ENCODE assay signal across 1 cellular context in the genomic region with DNA sequence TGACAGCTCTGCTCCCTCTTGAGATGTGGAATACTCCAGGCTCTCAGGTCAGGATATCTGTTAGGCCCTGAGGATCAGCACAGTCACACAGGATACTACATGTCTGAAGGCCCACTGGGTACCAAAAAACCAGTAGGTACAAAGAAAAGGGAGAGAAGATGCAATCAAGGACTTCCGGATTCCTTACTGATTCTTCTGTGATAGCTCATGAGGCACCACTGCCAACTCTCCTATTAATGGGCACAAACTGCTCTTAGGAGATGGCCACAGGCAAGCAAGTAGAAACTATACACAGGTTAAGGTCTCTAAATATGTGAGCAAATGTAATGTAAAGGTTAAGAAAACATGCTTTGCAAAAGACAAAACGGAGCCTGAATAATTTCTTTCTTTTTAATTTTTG.
TF ChIP-seq lines count a peak whose summit lies in the region.

No MANE protein-coding gene starts in this region.

TF ChIP-seq in GM12878, 131 proteins besides CTCF, POLR2A, EP300 and RAD21:
- no peak for TF ChIP-seq NFIC (IDR thresholded peaks at IDR 0.05; ENCODE audit: low read depth, low read length)
- no peak for TF ChIP-seq CHD1 (IDR thresholded peaks at IDR 0.05; ENCODE audit: low read depth, low read length)
- TF ChIP-seq ASH2L (IDR thresholded peaks at IDR 0.05; ENCODE audit: borderline replicate concordance, low read depth), result no peak
- no peak for TF ChIP-seq SIN3A (IDR thresholded peaks at IDR 0.05; ENCODE audit: low read depth, low read length)
- TF ChIP-seq, protein P1, sequence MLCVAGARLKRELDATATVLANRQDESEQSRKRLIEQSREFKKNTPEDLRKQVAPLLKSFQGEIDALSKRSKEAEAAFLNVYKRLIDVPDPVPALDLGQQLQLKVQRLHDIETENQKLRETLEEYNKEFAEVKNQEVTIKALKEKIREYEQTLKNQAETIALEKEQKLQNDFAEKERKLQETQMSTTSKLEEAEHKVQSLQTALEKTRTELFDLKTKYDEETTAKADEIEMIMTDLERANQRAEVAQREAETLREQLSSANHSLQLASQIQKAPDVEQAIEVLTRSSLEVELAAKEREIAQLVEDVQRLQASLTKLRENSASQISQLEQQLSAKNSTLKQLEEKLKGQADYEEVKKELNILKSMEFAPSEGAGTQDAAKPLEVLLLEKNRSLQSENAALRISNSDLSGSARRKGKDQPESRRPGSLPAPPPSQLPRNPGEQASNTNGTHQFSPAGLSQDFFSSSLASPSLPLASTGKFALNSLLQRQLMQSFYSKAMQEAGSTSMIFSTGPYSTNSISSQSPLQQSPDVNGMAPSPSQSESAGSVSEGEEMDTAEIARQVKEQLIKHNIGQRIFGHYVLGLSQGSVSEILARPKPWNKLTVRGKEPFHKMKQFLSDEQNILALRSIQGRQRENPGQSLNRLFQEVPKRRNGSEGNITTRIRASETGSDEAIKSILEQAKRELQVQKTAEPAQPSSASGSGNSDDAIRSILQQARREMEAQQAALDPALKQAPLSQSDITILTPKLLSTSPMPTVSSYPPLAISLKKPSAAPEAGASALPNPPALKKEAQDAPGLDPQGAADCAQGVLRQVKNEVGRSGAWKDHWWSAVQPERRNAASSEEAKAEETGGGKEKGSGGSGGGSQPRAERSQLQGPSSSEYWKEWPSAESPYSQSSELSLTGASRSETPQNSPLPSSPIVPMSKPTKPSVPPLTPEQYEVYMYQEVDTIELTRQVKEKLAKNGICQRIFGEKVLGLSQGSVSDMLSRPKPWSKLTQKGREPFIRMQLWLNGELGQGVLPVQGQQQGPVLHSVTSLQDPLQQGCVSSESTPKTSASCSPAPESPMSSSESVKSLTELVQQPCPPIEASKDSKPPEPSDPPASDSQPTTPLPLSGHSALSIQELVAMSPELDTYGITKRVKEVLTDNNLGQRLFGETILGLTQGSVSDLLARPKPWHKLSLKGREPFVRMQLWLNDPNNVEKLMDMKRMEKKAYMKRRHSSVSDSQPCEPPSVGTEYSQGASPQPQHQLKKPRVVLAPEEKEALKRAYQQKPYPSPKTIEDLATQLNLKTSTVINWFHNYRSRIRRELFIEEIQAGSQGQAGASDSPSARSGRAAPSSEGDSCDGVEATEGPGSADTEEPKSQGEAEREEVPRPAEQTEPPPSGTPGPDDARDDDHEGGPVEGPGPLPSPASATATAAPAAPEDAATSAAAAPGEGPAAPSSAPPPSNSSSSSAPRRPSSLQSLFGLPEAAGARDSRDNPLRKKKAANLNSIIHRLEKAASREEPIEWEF (IDR thresholded peaks at IDR 0.05; ENCODE audit: insufficient replicate concordance, low read depth, low read length), result no peak
- TF ChIP-seq JUND (IDR thresholded peaks at IDR 0.05; ENCODE audit: low read depth, low read length), result no peak
- no peak for TF ChIP-seq RUNX3 (IDR thresholded peaks at IDR 0.05; ENCODE audit: low read length)
- TF ChIP-seq, protein P2, sequence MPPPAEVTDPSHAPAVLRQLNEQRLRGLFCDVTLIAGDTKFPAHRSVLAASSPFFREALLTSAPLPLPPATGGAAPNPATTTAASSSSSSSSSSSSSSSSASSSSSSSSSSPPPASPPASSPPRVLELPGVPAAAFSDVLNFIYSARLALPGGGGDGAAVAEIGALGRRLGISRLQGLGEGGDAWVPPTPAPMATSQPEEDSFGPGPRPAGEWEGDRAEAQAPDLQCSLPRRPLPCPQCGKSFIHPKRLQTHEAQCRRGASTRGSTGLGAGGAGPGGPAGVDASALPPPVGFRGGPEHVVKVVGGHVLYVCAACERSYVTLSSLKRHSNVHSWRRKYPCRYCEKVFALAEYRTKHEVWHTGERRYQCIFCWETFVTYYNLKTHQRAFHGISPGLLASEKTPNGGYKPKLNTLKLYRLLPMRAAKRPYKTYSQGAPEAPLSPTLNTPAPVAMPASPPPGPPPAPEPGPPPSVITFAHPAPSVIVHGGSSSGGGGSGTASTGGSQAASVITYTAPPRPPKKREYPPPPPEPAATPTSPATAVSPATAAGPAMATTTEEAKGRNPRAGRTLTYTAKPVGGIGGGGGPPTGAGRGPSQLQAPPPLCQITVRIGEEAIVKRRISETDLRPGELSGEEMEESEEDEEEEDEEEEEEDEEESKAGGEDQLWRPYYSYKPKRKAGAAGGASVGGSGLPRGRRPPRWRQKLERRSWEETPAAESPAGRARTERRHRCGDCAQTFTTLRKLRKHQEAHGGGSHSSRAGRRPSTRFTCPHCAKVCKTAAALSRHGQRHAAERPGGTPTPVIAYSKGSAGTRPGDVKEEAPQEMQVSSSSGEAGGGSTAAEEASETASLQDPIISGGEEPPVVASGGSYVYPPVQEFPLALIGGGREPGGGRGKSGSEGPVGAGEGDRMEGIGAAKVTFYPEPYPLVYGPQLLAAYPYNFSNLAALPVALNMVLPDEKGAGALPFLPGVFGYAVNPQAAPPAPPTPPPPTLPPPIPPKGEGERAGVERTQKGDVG (CRISPR knock-in tag; IDR thresholded peaks at IDR 0.05), result no peak
- no peak for TF ChIP-seq NR2C2 (IDR thresholded peaks at IDR 0.05; ENCODE audit: borderline replicate concordance, control insufficient read depth, insufficient read length, low read depth)
- no peak for TF ChIP-seq SP1 (IDR thresholded peaks at IDR 0.05; ENCODE audit: low read depth, low read length)
- no peak for TF ChIP-seq CREM (IDR thresholded peaks at IDR 0.05; ENCODE audit: low read depth)
- TF ChIP-seq, protein P3, sequence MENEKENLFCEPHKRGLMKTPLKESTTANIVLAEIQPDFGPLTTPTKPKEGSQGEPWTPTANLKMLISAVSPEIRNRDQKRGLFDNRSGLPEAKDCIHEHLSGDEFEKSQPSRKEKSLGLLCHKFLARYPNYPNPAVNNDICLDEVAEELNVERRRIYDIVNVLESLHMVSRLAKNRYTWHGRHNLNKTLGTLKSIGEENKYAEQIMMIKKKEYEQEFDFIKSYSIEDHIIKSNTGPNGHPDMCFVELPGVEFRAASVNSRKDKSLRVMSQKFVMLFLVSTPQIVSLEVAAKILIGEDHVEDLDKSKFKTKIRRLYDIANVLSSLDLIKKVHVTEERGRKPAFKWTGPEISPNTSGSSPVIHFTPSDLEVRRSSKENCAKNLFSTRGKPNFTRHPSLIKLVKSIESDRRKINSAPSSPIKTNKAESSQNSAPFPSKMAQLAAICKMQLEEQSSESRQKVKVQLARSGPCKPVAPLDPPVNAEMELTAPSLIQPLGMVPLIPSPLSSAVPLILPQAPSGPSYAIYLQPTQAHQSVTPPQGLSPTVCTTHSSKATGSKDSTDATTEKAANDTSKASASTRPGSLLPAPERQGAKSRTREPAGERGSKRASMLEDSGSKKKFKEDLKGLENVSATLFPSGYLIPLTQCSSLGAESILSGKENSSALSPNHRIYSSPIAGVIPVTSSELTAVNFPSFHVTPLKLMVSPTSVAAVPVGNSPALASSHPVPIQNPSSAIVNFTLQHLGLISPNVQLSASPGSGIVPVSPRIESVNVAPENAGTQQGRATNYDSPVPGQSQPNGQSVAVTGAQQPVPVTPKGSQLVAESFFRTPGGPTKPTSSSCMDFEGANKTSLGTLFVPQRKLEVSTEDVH (IDR thresholded peaks at IDR 0.05; ENCODE audit: low read depth, partially characterized antibody), result no peak
- TF ChIP-seq, protein P4, sequence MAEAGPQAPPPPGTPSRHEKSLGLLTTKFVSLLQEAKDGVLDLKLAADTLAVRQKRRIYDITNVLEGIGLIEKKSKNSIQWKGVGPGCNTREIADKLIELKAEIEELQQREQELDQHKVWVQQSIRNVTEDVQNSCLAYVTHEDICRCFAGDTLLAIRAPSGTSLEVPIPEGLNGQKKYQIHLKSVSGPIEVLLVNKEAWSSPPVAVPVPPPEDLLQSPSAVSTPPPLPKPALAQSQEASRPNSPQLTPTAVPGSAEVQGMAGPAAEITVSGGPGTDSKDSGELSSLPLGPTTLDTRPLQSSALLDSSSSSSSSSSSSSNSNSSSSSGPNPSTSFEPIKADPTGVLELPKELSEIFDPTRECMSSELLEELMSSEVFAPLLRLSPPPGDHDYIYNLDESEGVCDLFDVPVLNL (IDR thresholded peaks at IDR 0.05; ENCODE audit: low read depth, low read length), result no peak
TF ChIP-seq in GM12878: peak in this region for 0.
